In genomic region chr22:37951305-37951704, GRCh38 we compare ENCODE assay signal across 1 cellular context.
TF ChIP-seq lines count a peak whose summit lies in the region.

No MANE protein-coding gene starts in this region.

TF ChIP-seq in H1, 55 proteins besides CTCF, POLR2A, EP300 and RAD21:
- peak; percentile 90 for TF ChIP-seq CREB1 (IDR thresholded peaks at IDR 0.05)
- TF ChIP-seq CHD7 (IDR thresholded peaks at IDR 0.05; ENCODE audit: insufficient replicate concordance, low read length): no peak
- no peak for TF ChIP-seq CHD2 (IDR thresholded peaks at IDR 0.05; ENCODE audit: low read length)
